ENCODE assay signal across 1 cellular context in genomic region chr10:124647421-124648130, GRCh38.
A peak's percentile ranks its signal among the peaks of the same experiment; 100 is the strongest.
TF ChIP-seq lines count a peak whose summit lies in the region.

No MANE protein-coding gene starts in this region.

TF ChIP-seq in K562, 482 proteins besides CTCF, POLR2A, EP300 and RAD21 (continued from another document):
- TF ChIP-seq L3MBTL2 (IDR thresholded peaks at IDR 0.05) (peak; percentile 42; the same call in 1 of the 2 replicates), ZFP91 (CRISPR knock-in tag; IDR thresholded peaks at IDR 0.05) (no peak), CBX5 (IDR thresholded peaks at IDR 0.05; ENCODE audit: borderline replicate concordance, low read depth) (no peak), CTCFL (IDR thresholded peaks at IDR 0.05; ENCODE audit: borderline replicate concordance, insufficient read depth, low read depth, low read length, poor library complexity, severe bottlenecking) (no peak), SPI1 (IDR thresholded peaks at IDR 0.05; ENCODE audit: borderline replicate concordance, low read depth, low read length) (peak; percentile 61; the same call in 1 of the 2 replicates), EWSR1 (IDR thresholded peaks at IDR 0.05; ENCODE audit: borderline replicate concordance, low read depth, partially characterized antibody) (no peak), KLF10 (CRISPR knock-in tag; IDR thresholded peaks at IDR 0.05) (no peak), ZNF592 (IDR thresholded peaks at IDR 0.05) (peak; percentile 85), CXXC5 (CRISPR knock-in tag; IDR thresholded peaks at IDR 0.05) (0 out of 2 replicates have a peak, but pooled peaks have one; percentile 14), ZNF740 (CRISPR knock-in tag; IDR thresholded peaks at IDR 0.05) (no peak), ZNF740 (tag; IDR thresholded peaks at IDR 0.05) (no peak), PRDM10 (IDR thresholded peaks at IDR 0.05; ENCODE audit: partially characterized antibody) (peak; percentile 76), BHLHE40 (IDR thresholded peaks at IDR 0.05; ENCODE audit: low read length) (peak; percentile 40; the same call in 1 of the 2 replicates), PHF20 (IDR thresholded peaks at IDR 0.05; ENCODE audit: partially characterized antibody) (no peak), E2F6 (IDR thresholded peaks at IDR 0.05; ENCODE audit: borderline replicate concordance in 1 of 2, extremely low read depth in 1 of 2, insufficient read depth in 1 of 2, insufficient read length in 1 of 2, low read depth in 1 of 2, low read length in 1 of 2, poor library complexity in 1 of 2, severe bottlenecking in 1 of 2) (peak in 1 of 2 experiments; percentile 10), YY1 (IDR thresholded peaks at IDR 0.05; ENCODE audit: borderline replicate concordance in 1 of 3, control insufficient read depth in 1 of 3, extremely low read depth in 1 of 3, insufficient read depth in 3 of 3, insufficient read length in 1 of 3, insufficient replicate concordance in 2 of 3, low read depth in 1 of 3, low read length in 2 of 3) (peak in 1 of 3 experiments; percentile 14), ZNF280A (IDR thresholded peaks at IDR 0.05; ENCODE audit: low read depth, partially characterized antibody) (no peak), ZNF324 (CRISPR knock-in tag; IDR thresholded peaks at IDR 0.05) (no peak), TFAP4 (CRISPR knock-in tag; IDR thresholded peaks at IDR 0.05; ENCODE audit: borderline replicate concordance) (0 out of 2 replicates have a peak, but pooled peaks have one; percentile 20), MNT (conservative IDR thresholded peaks at IDR 0.05) (peak; percentile 34 to 67; a peak in 3 of 4 replicates), MAX (CRISPR knock-in tag; IDR thresholded peaks at IDR 0.05) (peak; percentile 57), ASH1L (IDR thresholded peaks at IDR 0.05; ENCODE audit: borderline replicate concordance, low read depth, partially characterized antibody) (no peak), BRD4 (IDR thresholded peaks at IDR 0.05) (no peak), XRCC4 (IDR thresholded peaks at IDR 0.05; ENCODE audit: extremely low read depth, insufficient read depth, insufficient read length) (no peak), ZNF75A (CRISPR knock-in tag; IDR thresholded peaks at IDR 0.05) (no peak), ZNF589 (CRISPR knock-in tag; IDR thresholded peaks at IDR 0.05; ENCODE audit: low read depth) (peak; percentile 79; the same call in 1 of the 2 replicates)
